Comparison of ENCODE assay signal across 8 cellular contexts in genomic region chr10:12484945-12485805, GRCh38.
DNase-seq lines count a peak whose midpoint lies in the region; ATAC-seq and TF ChIP-seq lines count a peak whose summit lies in the region.

No MANE protein-coding gene starts in this region.

- H4K5ac ChIP-seq in H9 (ENCODE audit: insufficient read length, low read depth, low read length): no peak overlapping the region

- no peaks in the 10 kb centered on the region; the same call in 1 of the 2 replicates for H3K36me3 ChIP-seq in MG63
- no peaks in the 10 kb centered on the region for H3K36me3 ChIP-seq in uterus

- H3K27ac ChIP-seq in H9 (ENCODE audit: insufficient read length, low read depth, low read length): no peak overlapping the region
- H3K27ac ChIP-seq in uterus: no peak overlapping the region

- no peaks in the 10 kb centered on the region for H3K27me3 Mint-ChIP-seq in H9 (ENCODE audit: low read depth)
- H3K27me3 Mint-ChIP-seq in activated naive CD8-positive, alpha-beta T cell treated with anti-CD3 and anti-CD28 coated beads for 36 hours: no peaks in the 10 kb centered on the region
- peaks cover 19% of the 10 kb centered on the region for H3K27me3 Mint-ChIP-seq in mesothelial cell of epicardium (ENCODE audit: low read depth)

- no peak overlapping the region for H4K91ac ChIP-seq in H9 (ENCODE audit: insufficient read length, low read depth, low read length)

- H3K4me1 ChIP-seq in H9 (ENCODE audit: insufficient read depth, low read length) (peaks cover 5% of the 10 kb centered on the region; the same call in 1 of the 2 replicates), uterus (no peaks in the 10 kb centered on the region)

- H3K9me3 Mint-ChIP-seq in H9: peaks cover 18% of the 10 kb centered on the region in 2 experiments
- H3K9me3 Mint-ChIP-seq in activated naive CD8-positive, alpha-beta T cell treated with anti-CD3 and anti-CD28 coated beads for 36 hours: no peaks in the 10 kb centered on the region
- peaks cover 8% of the 10 kb centered on the region for H3K9me3 Mint-ChIP-seq in mesothelial cell of epicardium

- H2AFZ ChIP-seq in H9 (ENCODE audit: low read length): no peak overlapping the region

- no peaks in the 10 kb centered on the region for H3K79me2 ChIP-seq in H9 (ENCODE audit: insufficient read depth, low read length)

- no peak overlapping the region for H3T11ph ChIP-seq in H9 (ENCODE audit: low read length)

- no CpG with 5 or more reads among the region's 26 CpGs for WGBS in H9 (ENCODE audit: extremely low coverage, insufficient read length, low lambda C conversion rate)

- no peak overlapping the region for H3K23ac ChIP-seq in H9 (ENCODE audit: insufficient read length, low read depth, low read length)

- peaks cover 33 to 42% of the 10 kb centered on the region in 2 experiments for H3K4me1 Mint-ChIP-seq in H9
- peaks cover 28% of the 10 kb centered on the region for H3K4me1 Mint-ChIP-seq in activated naive CD8-positive, alpha-beta T cell treated with anti-CD3 and anti-CD28 coated beads for 36 hours
- H3K4me1 Mint-ChIP-seq in mesothelial cell of epicardium: peaks cover 25% of the 10 kb centered on the region

- peak overlapping the region; percentile 49 for H3K18ac ChIP-seq in H9 (ENCODE audit: insufficient read length, low read depth, low read length)

- H2BK15ac ChIP-seq in H9 (ENCODE audit: low read depth, low read length): no peak overlapping the region

- no peak overlapping the region for H2BK12ac ChIP-seq in H9 (ENCODE audit: insufficient read length, low read depth, low read length)

- peak; percentile 67 for DNase-seq in H9
- DNase-seq in NCI-H2227 treated with DMSO at 0.1 percent for 48 hours (lab: John Stamatoyannopoulos, UW): peak; percentile 47
- peak; percentile 27 for DNase-seq in activated naive CD8-positive, alpha-beta T cell treated with anti-CD3 and anti-CD28 coated beads for 36 hours
- DNase-seq in myocyte (ENCODE audit: low read depth): peak; percentile 87
- no peak for DNase-seq in MG63
- DNase-seq in mesothelial cell of epicardium (ENCODE audit: low spot score in 2 of 2, unreplicated experiment in 2 of 2): no peak
- no peak for DNase-seq in uterus

- TF ChIP-seq CTCF in H9 (conservative IDR thresholded peaks at IDR 0.05): peak; percentile 43; the same call in 2 of the 3 replicates
- no peak for TF ChIP-seq CTCF in mesothelial cell of epicardium (IDR thresholded peaks at IDR 0.05; ENCODE audit: unreplicated experiment)
- no peak for TF ChIP-seq CTCF in uterus (IDR thresholded peaks at IDR 0.05)

- H3K4ac ChIP-seq in H9 (ENCODE audit: low read depth, low read length): no peak overlapping the region

- no peaks in the 10 kb centered on the region for H3K9me3 ChIP-seq in H9 (ENCODE audit: control insufficient read depth, low read depth, low read length)
- H3K9me3 ChIP-seq in MG63: no peaks in the 10 kb centered on the region
- H3K9me3 ChIP-seq in uterus: no peaks in the 10 kb centered on the region

- no peaks in the 10 kb centered on the region for H4K20me1 ChIP-seq in H9 (ENCODE audit: control insufficient read depth, insufficient read depth, insufficient read length)

- TF ChIP-seq POLR2A in uterus (IDR thresholded peaks at IDR 0.05): no peak

- H3K9ac ChIP-seq in H9 (ENCODE audit: extremely low read depth, insufficient read length, low read length): no peak overlapping the region

- no peak overlapping the region for H4K8ac ChIP-seq in H9 (replicated peaks; ENCODE audit: insufficient read length, low read depth, low read length)

- no peak overlapping the region for H2AK5ac ChIP-seq in H9 (ENCODE audit: insufficient read length, low read length)

- no peak overlapping the region for H3K4me3 ChIP-seq in MG63
- no peak overlapping the region for H3K4me3 ChIP-seq in uterus

- no peak overlapping the region for H3K14ac ChIP-seq in H9 (ENCODE audit: insufficient read depth, low read length)

- no peak overlapping the region for H3K4me2 ChIP-seq in H9 (ENCODE audit: insufficient read depth, insufficient read length, low read length)

- ATAC-seq in GM18502 (IDR thresholded peaks at IDR 0.05; ENCODE audit: poor library complexity, unreplicated experiment): peak; percentile 81

- intact Hi-C loops in uterus (cut with DNase I; ENCODE audit: low total_unique reads): no loop called here

- no peak overlapping the region for H3K56ac ChIP-seq in H9 (ENCODE audit: insufficient read length, low read depth, low read length)

- no peaks in the 10 kb centered on the region for H3K23me2 ChIP-seq in H9 (ENCODE audit: insufficient read length, low read depth, low read length, poor library complexity, severe bottlenecking)

- H2BK120ac ChIP-seq in H9 (ENCODE audit: low read depth, low read length, poor library complexity, severe bottlenecking): no peak overlapping the region

- H2BK5ac ChIP-seq in H9 (ENCODE audit: insufficient read length, low read length): no peak overlapping the region

- peak overlapping the region in 1 of 3 experiments; percentile 35; a peak in 3 of 7 replicates for H3K27ac Mint-ChIP-seq in H9
- peak overlapping the region; percentile 35 for H3K27ac Mint-ChIP-seq in activated naive CD8-positive, alpha-beta T cell treated with anti-CD3 and anti-CD28 coated beads for 36 hours
- H3K27ac Mint-ChIP-seq in mesothelial cell of epicardium: no peak overlapping the region

- H3K4me3 Mint-ChIP-seq in H9: no peak overlapping the region
- no peak overlapping the region for H3K4me3 Mint-ChIP-seq in activated naive CD8-positive, alpha-beta T cell treated with anti-CD3 and anti-CD28 coated beads for 36 hours
- H3K4me3 Mint-ChIP-seq in mesothelial cell of epicardium: no peak overlapping the region

- H3K36me3 Mint-ChIP-seq in H9 (ENCODE audit: insufficient read depth in 1 of 3, low read depth in 3 of 3): peaks cover 6 to 22% (median 7%) of the 10 kb centered on the region in 3 experiments
- peaks cover 4% of the 10 kb centered on the region for H3K36me3 Mint-ChIP-seq in activated naive CD8-positive, alpha-beta T cell treated with anti-CD3 and anti-CD28 coated beads for 36 hours
- no peaks in the 10 kb centered on the region for H3K36me3 Mint-ChIP-seq in mesothelial cell of epicardium

- H3K27me3 ChIP-seq in H9 (ENCODE audit: insufficient read depth, low read length) (no peaks in the 10 kb centered on the region), MG63 (no peaks in the 10 kb centered on the region), uterus (no peaks in the 10 kb centered on the region)

- H2BK20ac ChIP-seq in H9 (ENCODE audit: low read depth, low read length, poor library complexity, severe bottlenecking): no peak overlapping the region

- no peaks in the 10 kb centered on the region for H3K79me1 ChIP-seq in H9 (ENCODE audit: insufficient read depth, low read depth, low read length, poor library complexity, severe bottlenecking)

Comparison
In these comparisons a context has a peak if more than half of its experiments do, and no peak if none do; other contexts are left out.
1. DNase-seq: peak in H9 (single experiment), NCI-H2227 treated with DMSO at 0.1 percent for 48 hours (single experiment), activated naive CD8-positive, alpha-beta T cell treated with anti-CD3 and anti-CD28 coated beads for 36 hours (single experiment) and myocyte (single experiment); none in MG63 (single experiment), mesothelial cell of epicardium (0 of 2) and uterus (0 of 2).